ENCODE assay signal across 8 cellular contexts in genomic region chr3:69306239-69307185, GRCh38.
A peak's percentile ranks its signal among the peaks of the same experiment; 100 is the strongest.
DNase-seq lines count a peak whose midpoint lies in the region; ATAC-seq and TF ChIP-seq lines count a peak whose summit lies in the region.

No MANE protein-coding gene starts in this region.

- H3K9me3 Mint-ChIP-seq in activated CD4-positive, alpha-beta T cell treated with anti-CD3 and anti-CD28 coated beads, Interleukin-2, amount 10 ng/mL, durations not matched to agents 7 days and 5 days: no peaks in the 10 kb centered on the region

- POLR2A ChIA-PET in activated CD4-positive, alpha-beta T cell treated with anti-CD3 and anti-CD28 coated beads, Interleukin-2, amount 10 ng/mL, durations not matched to agents 7 days and 5 days (lab: Charles Lee): interaction anchor here (1.0 kb wide), 1 partner anchor 145 kb away, joined by 4 read pairs; no protein-coding TSS in a partner anchor

- no peak overlapping the region for H3K4me3 ChIP-seq in right lobe of liver

- peaks cover 0 to 4% (median 0%) of the 10 kb centered on the region in 4 donors for H3K4me1 ChIP-seq in right lobe of liver

- peak overlapping the region; percentile 47 for H3K27ac Mint-ChIP-seq in activated CD4-positive, alpha-beta T cell treated with anti-CD3 and anti-CD28 coated beads, Interleukin-2, amount 10 ng/mL, durations not matched to agents 7 days and 5 days

- DNase-seq in AG08396 (ENCODE audit: low spot score) (peak; percentile 78), NCI-H345 (lab: John Stamatoyannopoulos, UW) (peak; percentile 64), dedifferentiated amniotic fluid mesenchymal stem cell (ENCODE audit: extremely low spot score) (peak; percentile 79), right lobe of liver (peak; percentile 59 to 78 (median 71))
- peak; percentile 79 for DNase-seq in activated CD4-positive, alpha-beta T cell treated with anti-CD3 and anti-CD28 coated beads, Interleukin-2, amount 10 ng/mL, durations not matched to agents 7 days and 5 days
- peak; percentile 47 to 55 (median 53) for DNase-seq in stimulated activated CD4-positive, alpha-beta T cell treated with anti-CD3 and anti-CD28 coated beads, TNF-alpha, amount 100 ng/mL, for 24 hours (ENCODE audit: low read depth in 3 of 3)

- no peak for TF ChIP-seq POLR2A in right lobe of liver (IDR thresholded peaks at IDR 0.05)

- no peaks in the 10 kb centered on the region for H3K27me3 ChIP-seq in right lobe of liver

- 36% methylated on average over 17 of the region's 17 CpGs for WGBS in right lobe of liver (ENCODE audit: insufficient coverage, low coverage, low lambda C conversion rate, missing lambda C conversion rate)

- no peaks in the 10 kb centered on the region for H3K36me3 Mint-ChIP-seq in activated CD4-positive, alpha-beta T cell treated with anti-CD3 and anti-CD28 coated beads, Interleukin-2, amount 10 ng/mL, durations not matched to agents 7 days and 5 days (ENCODE audit: low read depth)

- peaks cover 6% of the 10 kb centered on the region for H3K4me1 Mint-ChIP-seq in activated CD4-positive, alpha-beta T cell treated with anti-CD3 and anti-CD28 coated beads, Interleukin-2, amount 10 ng/mL, durations not matched to agents 7 days and 5 days

- no peaks in the 10 kb centered on the region for H3K9me3 ChIP-seq in right lobe of liver

- CTCF ChIA-PET in activated CD4-positive, alpha-beta T cell treated with anti-CD3 and anti-CD28 coated beads, Interleukin-2, amount 10 ng/mL, durations not matched to agents 7 days and 5 days (lab: Charles Lee): interaction anchor here (0.5 to 7.5 kb wide), 33 partner anchors 9 to 287 kb away, joined by 3 to 88 read pairs (median 4); partner anchors contain the start of gene LMOD3

- TF ChIP-seq CTCF in right lobe of liver (IDR thresholded peaks at IDR 0.05): peak; percentile 94 to 97 (median 95)

- no peaks in the 10 kb centered on the region for H3K27me3 Mint-ChIP-seq in activated CD4-positive, alpha-beta T cell treated with anti-CD3 and anti-CD28 coated beads, Interleukin-2, amount 10 ng/mL, durations not matched to agents 7 days and 5 days

- no peak overlapping the region for H3K27ac ChIP-seq in right lobe of liver

- intact Hi-C loops in right lobe of liver (cut with DNase I): loop anchor here (5.0 to 10.0 kb wide), 2 partner anchors 142 to 144 kb away; no protein-coding TSS in a partner anchor

- peak; percentile 98 for ATAC-seq in GM18520 (IDR thresholded peaks at IDR 0.05; ENCODE audit: unreplicated experiment)
- ATAC-seq in HG03045 (IDR thresholded peaks at IDR 0.05; ENCODE audit: unreplicated experiment): peak; percentile 97
- ATAC-seq in right lobe of liver: peak; percentile 100

- no peak overlapping the region for H3K4me3 Mint-ChIP-seq in activated CD4-positive, alpha-beta T cell treated with anti-CD3 and anti-CD28 coated beads, Interleukin-2, amount 10 ng/mL, durations not matched to agents 7 days and 5 days

- H3K36me3 ChIP-seq in right lobe of liver: no peaks in the 10 kb centered on the region
